In the genomic region with DNA sequence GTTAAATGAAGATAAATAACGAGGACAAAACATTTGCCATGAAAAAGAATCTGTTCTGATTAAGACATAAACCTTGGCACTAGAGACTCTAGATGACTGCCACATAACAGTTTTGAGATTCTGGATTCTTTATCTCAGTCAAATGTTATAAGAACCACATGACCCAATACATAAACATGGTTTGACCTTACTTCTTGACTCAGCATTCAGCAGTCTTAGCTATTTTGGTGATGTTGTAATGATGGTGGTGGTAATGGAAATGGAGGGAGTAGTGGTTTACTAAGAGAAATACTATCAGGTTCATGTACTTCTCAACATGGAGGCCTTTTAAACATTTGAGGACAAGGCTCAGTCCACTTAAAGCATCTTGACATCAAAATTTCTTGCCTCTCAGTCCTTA, we compare ENCODE assay signal across 23 cellular contexts.
DNase-seq lines count a peak whose midpoint lies in the region; TF ChIP-seq lines count a peak whose summit lies in the region.
"Had no signal": no experiment of that assay in that cellular context is flagged by ENCODE, and none has a peak within 500 bp of the region (broad histone marks: within the 10 kb centered on the region; RNA-seq: fewer than 3 reads in every experiment).

No MANE protein-coding gene starts in this region.

- no peaks in the 10 kb centered on the region for H4K20me1 ChIP-seq in hepatocyte (ENCODE audit: insufficient read depth, poor library complexity, severe bottlenecking)

- no peak overlapping the region for H2AFZ ChIP-seq in hepatocyte

- DNase-seq in GM04503 (ENCODE audit: low read depth) (peak; percentile 15), RPMI7951 (ENCODE audit: low read depth) (peak; percentile 30), fibroblast of peridontal ligament (ENCODE audit: extremely low read depth) (peak; percentile 95), stromal cell of bone marrow (ENCODE audit: low read depth) (peak; percentile 13), NCI-H1930 (lab: John Stamatoyannopoulos, UW) (no peak), hepatocyte (ENCODE audit: low spot score) (no peak)
- no peak for DNase-seq in stimulated activated CD8-positive, alpha-beta memory T cell treated with anti-CD3 and anti-CD28 coated beads, Interleukin-4, amount 100 ng/mL, for 48 hours
- DNase-seq: activated CD4-positive, alpha-beta memory T cell treated with anti-CD3 and anti-CD28 coated beads, Interleukin-2, amount 10 ng/mL, durations not matched to agents 7 days and 5 days; activated CD4-positive, CD25-positive, alpha-beta regulatory T cell; activated T-cell treated with anti-CD3 and anti-CD28 coated beads for 4 hours; amygdala; BE2C; Caco-2; head of caudate nucleus; immature natural killer cell; NCI-H1105; NCI-H2081 treated with DMSO at 0.1 percent for 48 hours; NCI-H510A treated with DMSO at 0.1 percent for 48 hours; RPMI8226; SK-N-SH; T1000 had no signal

- H3K27me3 ChIP-seq in hepatocyte, result no peaks in the 10 kb centered on the region
- H3K27me3 ChIP-seq: BE2C, tibial nerve had no signal

- H3K4me2 ChIP-seq in hepatocyte, result no peak overlapping the region
- H3K4me2 ChIP-seq: SK-N-SH had no signal

- no peaks in the 10 kb centered on the region for H3K79me2 ChIP-seq in hepatocyte

- no peaks in the 10 kb centered on the region for H3K9me3 ChIP-seq in hepatocyte (ENCODE audit: low read depth)
- H3K9me3 ChIP-seq: BE2C, Caco-2, SK-N-SH, tibial nerve had no signal

- H3K9me2 ChIP-seq in hepatocyte (replicated peaks; ENCODE audit: insufficient read depth), result no peaks in the 10 kb centered on the region
- H3K9me2 ChIP-seq: SK-N-SH had no signal

- H3K27ac ChIP-seq in hepatocyte, result no peak overlapping the region
- H3K27ac ChIP-seq: skin epidermis, tibial nerve had no signal

- TF ChIP-seq CTCF in hepatocyte (IDR thresholded peaks at IDR 0.05; ENCODE audit: poor library complexity), result no peak

- no peaks in the 10 kb centered on the region for H3K4me1 ChIP-seq in hepatocyte (ENCODE audit: insufficient read depth)
- H3K4me1 ChIP-seq: BE2C, Caco-2, tibial nerve had no signal

- H3K4me3 ChIP-seq in hepatocyte, result no peak overlapping the region
- H3K4me3 ChIP-seq: skin epidermis, tibial nerve had no signal

- H3K36me3 ChIP-seq in hepatocyte (replicated peaks; ENCODE audit: insufficient read depth, low read depth), result no peaks in the 10 kb centered on the region
- H3K36me3 ChIP-seq: BE2C, tibial nerve had no signal

- WGBS in hepatocyte (ENCODE audit: low lambda C conversion rate, missing lambda C conversion rate), result 76% methylated on average over 1 of the region's 1 CpG

Comparison
In these comparisons a context has a peak if more than half of its experiments do, and no peak if none do; other contexts are left out.
1. DNase-seq: peak in GM04503 (single experiment), RPMI7951 (single experiment), fibroblast of peridontal ligament (single experiment) and stromal cell of bone marrow (single experiment); none in NCI-H1930 (0 of 2), stimulated activated CD8-positive, alpha-beta memory T cell treated with anti-CD3 and anti-CD28 coated beads, Interleukin-4, amount 100 ng/mL, for 48 hours (single experiment) and hepatocyte (single experiment).